ENCODE assay signal across 12 cellular contexts in genomic region chr4:186134254-186134653, GRCh38. TPM values are rescaled to one million over a fixed set of nuclear protein-coding genes. Genes with fewer than 3 reads are reported as not detected.
A peak's percentile ranks its signal among the peaks of the same experiment; 100 is the strongest.
DNase-seq lines count a peak whose midpoint lies in the region; ATAC-seq and TF ChIP-seq lines count a peak whose summit lies in the region.
"Had no signal": no experiment of that assay in that cellular context is flagged by ENCODE, and none has a peak within 500 bp of the region (broad histone marks: within the 10 kb centered on the region; RNA-seq: fewer than 3 reads in every experiment).

No MANE protein-coding gene starts in this region.

- intact Hi-C loops in naive thymus-derived CD4-positive, alpha-beta T cell (cut with micrococcal nuclease): no loop called here

- TF ChIP-seq CTCF in Peyer's patch (IDR thresholded peaks at IDR 0.05): no peak
- TF ChIP-seq CTCF in nephron progenitor cell (IDR thresholded peaks at IDR 0.05): no peak

- peaks cover 0 to 17% (median 6%) of the 10 kb centered on the region in 5 donors for H3K27me3 Mint-ChIP-seq in naive thymus-derived CD4-positive, alpha-beta T cell
- H3K27me3 Mint-ChIP-seq in nephron progenitor cell (ENCODE audit: low read depth, poor library complexity): peaks cover 3% of the 10 kb centered on the region

- no peak overlapping the region for H3K27ac Mint-ChIP-seq in naive thymus-derived CD4-positive, alpha-beta T cell
- no peak overlapping the region for H3K27ac Mint-ChIP-seq in nephron progenitor cell

- no peak overlapping the region for H3K4me3 Mint-ChIP-seq in naive thymus-derived CD4-positive, alpha-beta T cell
- no peak overlapping the region for H3K4me3 Mint-ChIP-seq in nephron progenitor cell

- CTCF ChIA-PET in naive thymus-derived CD4-positive, alpha-beta T cell (lab: Charles Lee): no interaction called here

- POLR2A ChIA-PET in naive thymus-derived CD4-positive, alpha-beta T cell (lab: Charles Lee): interaction anchor here (0.6 kb wide), 1 partner anchor 739 kb away, joined by 3 read pairs; the partner anchor contains the start of gene LRP2BP

- H3K9me3 ChIP-seq in naive thymus-derived CD4-positive, alpha-beta T cell (ENCODE audit: control insufficient read depth in 2 of 3, low read length in 3 of 3): no peaks in the 10 kb centered on the region
- H3K9me3 ChIP-seq in Peyer's patch: no peaks in the 10 kb centered on the region
- H3K9me3 ChIP-seq: thyroid gland had no signal

- H3K36me3 Mint-ChIP-seq in naive thymus-derived CD4-positive, alpha-beta T cell: no peaks in the 10 kb centered on the region
- no peaks in the 10 kb centered on the region for H3K36me3 Mint-ChIP-seq in nephron progenitor cell (ENCODE audit: low read depth)

- H3K36me3 ChIP-seq in naive thymus-derived CD4-positive, alpha-beta T cell (ENCODE audit: control insufficient read depth in 2 of 3, insufficient read depth in 3 of 3, low read length in 3 of 3): no peaks in the 10 kb centered on the region
- no peaks in the 10 kb centered on the region for H3K36me3 ChIP-seq in Peyer's patch
- H3K36me3 ChIP-seq: thyroid gland had no signal

- TF ChIP-seq POLR2A in Peyer's patch (IDR thresholded peaks at IDR 0.05): no peak

- H3K27ac ChIP-seq in naive thymus-derived CD4-positive, alpha-beta T cell (ENCODE audit: low read depth, low read length): no peak overlapping the region
- H3K27ac ChIP-seq in Peyer's patch: no peak overlapping the region
- H3K27ac ChIP-seq: thyroid gland had no signal

- H3K4me1 ChIP-seq in naive thymus-derived CD4-positive, alpha-beta T cell (ENCODE audit: control insufficient read depth in 2 of 2, insufficient read depth in 2 of 2, low read length in 2 of 2): no peaks in the 10 kb centered on the region
- no peaks in the 10 kb centered on the region for H3K4me1 ChIP-seq in Peyer's patch
- H3K4me1 ChIP-seq: thyroid gland had no signal

- H3K9me3 Mint-ChIP-seq in naive thymus-derived CD4-positive, alpha-beta T cell: peaks cover 0 to 1% (median 0%) of the 10 kb centered on the region in 11 donors
- no peaks in the 10 kb centered on the region for H3K9me3 Mint-ChIP-seq in nephron progenitor cell

- no peaks in the 10 kb centered on the region for H3K27me3 ChIP-seq in naive thymus-derived CD4-positive, alpha-beta T cell (ENCODE audit: control insufficient read depth in 2 of 2, insufficient read depth in 2 of 2, low read length in 2 of 2)
- H3K27me3 ChIP-seq in Peyer's patch: no peaks in the 10 kb centered on the region
- H3K27me3 ChIP-seq: thyroid gland had no signal

- peak; percentile 38 to 48 for ATAC-seq in activated CD4-positive, CD25-positive, alpha-beta regulatory T cell treated with anti-CD3 and anti-CD28 coated beads, Interleukin-2, amount 50 U/mL, for 24 hours
- peak; percentile 100 for ATAC-seq in GM21723 (IDR thresholded peaks at IDR 0.05; ENCODE audit: unreplicated experiment)
- ATAC-seq in HG03457 (IDR thresholded peaks at IDR 0.05; ENCODE audit: unreplicated experiment): peak; percentile 99
- ATAC-seq in naive thymus-derived CD4-positive, alpha-beta T cell: peak; percentile 39

- H3K4me3 ChIP-seq in naive thymus-derived CD4-positive, alpha-beta T cell (ENCODE audit: low read length): no peak overlapping the region
- H3K4me3 ChIP-seq in Peyer's patch: no peak overlapping the region
- H3K4me3 ChIP-seq: dorsolateral prefrontal cortex, thyroid gland had no signal

- DNase-seq in activated CD4-positive, CD25-positive, alpha-beta regulatory T cell treated with anti-CD3 and anti-CD28 coated beads, Interleukin-2, amount 50 U/mL, for 72 hours: no peak
- no peak for DNase-seq in naive thymus-derived CD4-positive, alpha-beta T cell
- DNase-seq in SHP77 (lab: John Stamatoyannopoulos, UW) (no peak), Peyer's patch (no peak), nephron progenitor cell (no peak)
- DNase-seq: 8988T, NCI-H510A treated with DMSO at 0.1 percent for 48 hours, thyroid gland had no signal

- H3K4me1 Mint-ChIP-seq in naive thymus-derived CD4-positive, alpha-beta T cell: peaks cover 0 to 18% (median 0%) of the 10 kb centered on the region in 7 donors
- peaks cover 13% of the 10 kb centered on the region for H3K4me1 Mint-ChIP-seq in nephron progenitor cell

RNA-seq across cellular contexts. Expression of gene FAM149A, which starts 29.8 kb away (rescaled TPM):
- total RNA-seq in naive thymus-derived CD4-positive, alpha-beta T cell: 1 to 10 TPM in 4 of 5 experiments, not detected in 1; 1.2 to 2.0 (median 1.5) TPM
- under 1 TPM in 1 of 2 donors, not detected in 1; 0.44 TPM for polyA plus RNA-seq in naive thymus-derived CD4-positive, alpha-beta T cell
- 10 to 100 TPM; 11.2 to 14.0 (median 12.6) TPM for total RNA-seq in Peyer's patch

RNA-seq across cellular contexts. Expression of gene CYP4V2, which starts 57.1 kb away (rescaled TPM):
- total RNA-seq in naive thymus-derived CD4-positive, alpha-beta T cell: 10 to 100 TPM; 19.7 to 41.4 (median 26.0) TPM
- polyA plus RNA-seq in naive thymus-derived CD4-positive, alpha-beta T cell: 10 to 100 TPM; 16.0 to 26.5 TPM
- total RNA-seq in Peyer's patch: 100 to 1,000 TPM in 1 of 4 donors, 10 to 100 TPM in 3; 37.1 to 119 (median 94.7) TPM

Comparison
In these comparisons a context has a peak if more than half of its experiments do, and no peak if none do; other contexts are left out.
1. ATAC-seq: peak in every context shown above with its lines; median percentile 100 in GM21723; 99 in HG03457; 43 in activated CD4-positive, CD25-positive, alpha-beta regulatory T cell treated with anti-CD3 and anti-CD28 coated beads, Interleukin-2, amount 50 U/mL, for 24 hours; 39 in naive thymus-derived CD4-positive, alpha-beta T cell.
2. RNA of gene FAM149A, which starts 29.8 kb away (total RNA-seq): 11.2 to 14.0 TPM in Peyer's patch; 1.2 to 2.0 TPM in naive thymus-derived CD4-positive, alpha-beta T cell; every median in the first group is over 4 times any median in the second.